8 cellular contexts compared by ENCODE assay signal in genomic region chr5:90015584-90016018, GRCh38.
DNase-seq lines count a peak whose midpoint lies in the region; ATAC-seq, FAIRE-seq and TF ChIP-seq lines count a peak whose summit lies in the region.

No MANE protein-coding gene starts in this region.

- no peaks in the 10 kb centered on the region for H3K27me3 Mint-ChIP-seq in CD4-positive, alpha-beta memory T cell
- no peaks in the 10 kb centered on the region for H3K27me3 Mint-ChIP-seq in activated T-cell treated with anti-CD3 and anti-CD28 coated beads, Interleukin-2, amount 50 U/mL, for 72 hours (ENCODE audit: low read depth)

- no peak overlapping the region for H3K4me3 ChIP-seq in HCT116 (replicated peaks in 1 of 2; ENCODE audit: low read depth in 1 of 2, low read length in 2 of 2)
- no peak overlapping the region for H3K4me3 ChIP-seq in CD4-positive, alpha-beta memory T cell (ENCODE audit: low read length in 2 of 2)

- POLR2A ChIA-PET in HCT116 (lab: Charles Lee), result no interaction called here
- POLR2A ChIA-PET in CD4-positive, alpha-beta memory T cell (lab: Charles Lee; ENCODE audit: partially characterized antibody), result no interaction called here

- no peak overlapping the region for H3K9ac ChIP-seq in HCT116 (ENCODE audit: low read length)

- H3K36me3 ChIP-seq in HCT116 (ENCODE audit: control insufficient read depth in 1 of 2, insufficient read depth in 2 of 2, low read length in 2 of 2), result no peaks in the 10 kb centered on the region
- no peaks in the 10 kb centered on the region for H3K36me3 ChIP-seq in CD4-positive, alpha-beta memory T cell (ENCODE audit: insufficient read depth, low read length)

- DNase-seq in GM18507 (ENCODE audit: extremely low spot score, insufficient read length, low read depth) (peak; percentile 8), HCT116 (ENCODE audit: low read depth, low spot score) (no peak), MV-4-11 (lab: John Stamatoyannopoulos, UW) (peak; percentile 47), left kidney (ENCODE audit: low read depth, low spot score) (peak; percentile 6), AG08395 (ENCODE audit: low spot score) (no peak), DMS79 treated with DMSO at 0.1 percent for 48 hours (lab: John Stamatoyannopoulos, UW) (no peak)
- DNase-seq in CD4-positive, alpha-beta memory T cell, result no peak
- no peak for DNase-seq in activated T-cell treated with anti-CD3 and anti-CD28 coated beads, Interleukin-2, amount 50 U/mL, for 72 hours

- no peak for TF ChIP-seq POLR2A in HCT116 (IDR thresholded peaks at IDR 0.05; ENCODE audit: borderline replicate concordance, extremely low read depth, insufficient read depth, insufficient read length)

- no peak for TF ChIP-seq CTCF in HCT116 (IDR thresholded peaks at IDR 0.05 in 2 of 3, conservative IDR thresholded peaks at IDR 0.05 in 1 of 3; ENCODE audit: borderline replicate concordance in 1 of 3, insufficient read depth in 1 of 3, low read depth in 2 of 3, low read length in 2 of 3)

- no peaks in the 10 kb centered on the region for H3K36me3 Mint-ChIP-seq in CD4-positive, alpha-beta memory T cell
- H3K36me3 Mint-ChIP-seq in activated T-cell treated with anti-CD3 and anti-CD28 coated beads, Interleukin-2, amount 50 U/mL, for 72 hours (ENCODE audit: insufficient read depth in 2 of 2), result no peaks in the 10 kb centered on the region

- peak; percentile 81 for FAIRE-seq in GM18507 (lab: Jason Lieb, UNC)

- peaks cover 0 to 12% (median 2%) of the 10 kb centered on the region in 8 donors for H3K9me3 Mint-ChIP-seq in CD4-positive, alpha-beta memory T cell
- H3K9me3 Mint-ChIP-seq in activated T-cell treated with anti-CD3 and anti-CD28 coated beads, Interleukin-2, amount 50 U/mL, for 72 hours, result peaks cover 0 to 3% of the 10 kb centered on the region in 2 donors

- TF ChIP-seq RAD21 in HCT116 (IDR thresholded peaks at IDR 0.05; ENCODE audit: low read depth), result no peak

- no peaks in the 10 kb centered on the region for H4K20me1 ChIP-seq in HCT116 (ENCODE audit: insufficient read depth)

- no peaks in the 10 kb centered on the region for H3K9me3 ChIP-seq in HCT116 (ENCODE audit: control insufficient read depth in 1 of 2, insufficient read depth in 1 of 2, low read depth in 1 of 2, low read length in 2 of 2)
- no peaks in the 10 kb centered on the region for H3K9me3 ChIP-seq in CD4-positive, alpha-beta memory T cell (ENCODE audit: control insufficient read depth in 1 of 2, low read length in 2 of 2)

- H2AFZ ChIP-seq in HCT116 (ENCODE audit: low read depth, low read length, poor library complexity, severe bottlenecking), result peak overlapping the region; percentile 31

- RAD21 ChIA-PET in HCT116 (lab: Charles Lee; ENCODE audit: low non-redundant PET in 1 of 2, low total read pairs in 2 of 2, uncharacterized antibody in 2 of 2, unreplicated experiment in 2 of 2), result no interaction called here

- no peak for ATAC-seq in HCT116
- no peak for ATAC-seq in activated T-cell treated with anti-CD3 and anti-CD28 coated beads, Interleukin-2, amount 50 U/mL, for 72 hours (replicated peaks in 1 of 2)

- H3K4me3 Mint-ChIP-seq in CD4-positive, alpha-beta memory T cell, result no peak overlapping the region
- no peak overlapping the region for H3K4me3 Mint-ChIP-seq in activated T-cell treated with anti-CD3 and anti-CD28 coated beads, Interleukin-2, amount 50 U/mL, for 72 hours

- H3K27me3 ChIP-seq in HCT116 (ENCODE audit: insufficient read depth, low read length), result no peaks in the 10 kb centered on the region
- no peaks in the 10 kb centered on the region for H3K27me3 ChIP-seq in CD4-positive, alpha-beta memory T cell (ENCODE audit: insufficient read depth, low read length)

- no TSS peak for BruUV-seq in HCT116 (replicated peaks; lab: Mats Ljungman, UMichigan)

- no peak overlapping the region for H3K4me2 ChIP-seq in HCT116 (ENCODE audit: low read length)

- H3K4me1 Mint-ChIP-seq in CD4-positive, alpha-beta memory T cell, result no peaks in the 10 kb centered on the region
- H3K4me1 Mint-ChIP-seq in activated T-cell treated with anti-CD3 and anti-CD28 coated beads, Interleukin-2, amount 50 U/mL, for 72 hours (ENCODE audit: low read depth), result no peaks in the 10 kb centered on the region

- H3K27ac ChIP-seq in HCT116 (ENCODE audit: low read depth, low read length), result no peak overlapping the region
- no peak overlapping the region for H3K27ac ChIP-seq in CD4-positive, alpha-beta memory T cell (ENCODE audit: low read depth, low read length)

- H3K79me2 ChIP-seq in HCT116 (ENCODE audit: insufficient read depth, low read length), result no peaks in the 10 kb centered on the region

- CTCF ChIA-PET in HCT116 (lab: Charles Lee), result no interaction called here
- CTCF ChIA-PET in CD4-positive, alpha-beta memory T cell (lab: Charles Lee; ENCODE audit: partially characterized antibody), result no interaction called here

- H3K4me1 ChIP-seq in HCT116 (ENCODE audit: control insufficient read depth in 1 of 2, insufficient read depth in 2 of 2, low read length in 2 of 2), result no peaks in the 10 kb centered on the region
- H3K4me1 ChIP-seq in CD4-positive, alpha-beta memory T cell (ENCODE audit: insufficient read depth, low read length), result no peaks in the 10 kb centered on the region

- no peak overlapping the region for H3K27ac Mint-ChIP-seq in CD4-positive, alpha-beta memory T cell
- no peak overlapping the region for H3K27ac Mint-ChIP-seq in activated T-cell treated with anti-CD3 and anti-CD28 coated beads, Interleukin-2, amount 50 U/mL, for 72 hours

- no peaks in the 10 kb centered on the region for H3K9me2 ChIP-seq in HCT116 (ENCODE audit: insufficient read depth)

- intact Hi-C loops in HCT116 (cut with micrococcal nuclease), result no loop called here
- intact Hi-C loops in CD4-positive, alpha-beta memory T cell (cut with micrococcal nuclease), result no loop called here

TF ChIP-seq in HCT116, 20 proteins besides CTCF, POLR2A, EP300 and RAD21 (continues in another document):
- TF ChIP-seq REST (IDR thresholded peaks at IDR 0.05; ENCODE audit: low read depth) (no peak), ATF3 (IDR thresholded peaks at IDR 0.05) (no peak), EZH2phosphoT487 (IDR thresholded peaks at IDR 0.05; ENCODE audit: borderline replicate concordance) (no peak), ZNF274 (IDR thresholded peaks at IDR 0.05; ENCODE audit: low read depth, low read length) (no peak), FOSL1 (IDR thresholded peaks at IDR 0.05; ENCODE audit: low read depth) (no peak), SIN3A (IDR thresholded peaks at IDR 0.05; ENCODE audit: low read depth) (no peak), SRF (IDR thresholded peaks at IDR 0.05; ENCODE audit: low read depth) (no peak), JUND (IDR thresholded peaks at IDR 0.05) (no peak), EGR1 (IDR thresholded peaks at IDR 0.05; ENCODE audit: low read depth) (no peak), ZBTB33 (IDR thresholded peaks at IDR 0.05; ENCODE audit: extremely low read depth, insufficient replicate concordance, low read length) (no peak), TCF7L2 (IDR thresholded peaks at IDR 0.05; ENCODE audit: borderline replicate concordance, extremely low read depth, insufficient read depth, insufficient read length) (no peak), EZH2 (IDR thresholded peaks at IDR 0.05) (no peak), ZFX (IDR thresholded peaks at IDR 0.05) (no peak), ELF1 (IDR thresholded peaks at IDR 0.05; ENCODE audit: borderline replicate concordance, low read depth) (no peak)
- TF ChIP-seq, protein P1, sequence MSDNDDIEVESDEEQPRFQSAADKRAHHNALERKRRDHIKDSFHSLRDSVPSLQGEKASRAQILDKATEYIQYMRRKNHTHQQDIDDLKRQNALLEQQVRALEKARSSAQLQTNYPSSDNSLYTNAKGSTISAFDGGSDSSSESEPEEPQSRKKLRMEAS (IDR thresholded peaks at IDR 0.05), result no peak

Comparison
In these comparisons a context has a peak if more than half of its experiments do, and no peak if none do; other contexts are left out.
1. DNase-seq: peak in GM18507 (single experiment), MV-4-11 (single experiment) and left kidney (single experiment); none in HCT116 (single experiment), AG08395 (single experiment), CD4-positive, alpha-beta memory T cell (0 of 5), DMS79 treated with DMSO at 0.1 percent for 48 hours (single experiment) and activated T-cell treated with anti-CD3 and anti-CD28 coated beads, Interleukin-2, amount 50 U/mL, for 72 hours (0 of 2).